In genomic region chr22:29305836-29306174, GRCh38 we compare ENCODE assay signal across 9 cellular contexts. TPM values are rescaled to one million over a fixed set of nuclear protein-coding genes. Genes with fewer than 3 reads are reported as not detected.
DNase-seq lines count a peak whose midpoint lies in the region; ATAC-seq and TF ChIP-seq lines count a peak whose summit lies in the region.
"Had no signal": no experiment of that assay in that cellular context is flagged by ENCODE, and none has a peak within 500 bp of the region (broad histone marks: within the 10 kb centered on the region; RNA-seq: fewer than 3 reads in every experiment).

No MANE protein-coding gene starts in this region.

- H3K4me3 ChIP-seq in BLaER1 treated with 17β-estradiol and CSF1 and Interleukin-3, amounts not matched to agents 10 nM and 100 nM = peak overlapping the region in 9 of 10 experiments; percentile 60 to 82 (median 64); a peak in 10 of 20 replicates
- H3K4me3 ChIP-seq in Jurkat, Clone E6-1 (ENCODE audit: low read length) = peak overlapping the region; percentile 78

- H3K9me3 Mint-ChIP-seq in chondrocyte (ENCODE audit: low read depth) (no peaks in the 10 kb centered on the region), nephron progenitor cell (no peaks in the 10 kb centered on the region)

- H3K4me2 ChIP-seq in BLaER1 treated with 17β-estradiol and CSF1 and Interleukin-3, amounts not matched to agents 10 nM and 100 nM = peak overlapping the region; percentile 89 to 99 (median 99)

- H3K36me3 Mint-ChIP-seq in chondrocyte (ENCODE audit: low read depth) = peaks cover 5% of the 10 kb centered on the region
- peaks cover 5% of the 10 kb centered on the region for H3K36me3 Mint-ChIP-seq in nephron progenitor cell (ENCODE audit: low read depth)

- TF ChIP-seq CTCF in chondrocyte (IDR thresholded peaks at IDR 0.05) (no peak), nephron progenitor cell (IDR thresholded peaks at IDR 0.05) (no peak)

- no peaks in the 10 kb centered on the region for H3K9me3 ChIP-seq in BLaER1 treated with 17β-estradiol and CSF1 and Interleukin-3, amounts not matched to agents 10 nM and 100 nM (replicated peaks in 1 of 11)

- H3K4me3 Mint-ChIP-seq in chondrocyte (ENCODE audit: unreplicated experiment) = peak overlapping the region; percentile 83
- peak overlapping the region; percentile 81 for H3K4me3 Mint-ChIP-seq in nephron progenitor cell

- H3K36me3 ChIP-seq in BLaER1 treated with 17β-estradiol and CSF1 and Interleukin-3, amounts not matched to agents 10 nM and 100 nM = peaks cover 3 to 10% (median 6%) of the 10 kb centered on the region in 11 experiments

- H3K4me1 ChIP-seq in BLaER1 treated with 17β-estradiol and CSF1 and Interleukin-3, amounts not matched to agents 10 nM and 100 nM = peaks cover 70 to 95% (median 79%) of the 10 kb centered on the region in 10 experiments

- ATAC-seq in HG03457 (IDR thresholded peaks at IDR 0.05; ENCODE audit: unreplicated experiment) = no peak
- no peak for ATAC-seq in GM19397 (IDR thresholded peaks at IDR 0.05; ENCODE audit: unreplicated experiment)

- H3K9ac ChIP-seq in BLaER1 treated with 17β-estradiol and CSF1 and Interleukin-3, amounts not matched to agents 10 nM and 100 nM = peak overlapping the region in 8 of 11 experiments; percentile 63 to 96 (median 78); a peak in 10 of 22 replicates

- peaks cover 9 to 59% (median 47%) of the 10 kb centered on the region in 11 experiments; a peak in 21 of 22 replicates for H4K20me1 ChIP-seq in BLaER1 treated with 17β-estradiol and CSF1 and Interleukin-3, amounts not matched to agents 10 nM and 100 nM

- H3K27ac Mint-ChIP-seq in chondrocyte (ENCODE audit: unreplicated experiment) (no peak overlapping the region), nephron progenitor cell (no peak overlapping the region)

- no peaks in the 10 kb centered on the region for H3K27me3 Mint-ChIP-seq in chondrocyte (ENCODE audit: low read depth)
- no peaks in the 10 kb centered on the region for H3K27me3 Mint-ChIP-seq in nephron progenitor cell (ENCODE audit: low read depth, poor library complexity)

- DNase-seq in Jurkat, Clone E6-1 (ENCODE audit: low read depth, low spot score) = no peak
- DNase-seq in chondrocyte (ENCODE audit: low spot score) (no peak), nephron progenitor cell (no peak), anterior cingulate cortex (lab: John Stamatoyannopoulos, UW) (no peak), HT-29 (ENCODE audit: low spot score) (no peak)
- DNase-seq: NCI-H1092 had no signal

- H3K4me1 Mint-ChIP-seq in chondrocyte (ENCODE audit: low read depth) (peaks cover 35% of the 10 kb centered on the region), nephron progenitor cell (peaks cover 11% of the 10 kb centered on the region)

- peaks cover 0 to 49% (median 44%) of the 10 kb centered on the region in 11 experiments; a peak in 18 of 22 replicates for H3K27me3 ChIP-seq in BLaER1 treated with 17β-estradiol and CSF1 and Interleukin-3, amounts not matched to agents 10 nM and 100 nM

- peak overlapping the region in 3 of 11 experiments; percentile 51 to 82 (median 80); a peak in 5 of 22 replicates for H3K27ac ChIP-seq in BLaER1 treated with 17β-estradiol and CSF1 and Interleukin-3, amounts not matched to agents 10 nM and 100 nM

RNA-seq across cellular contexts. Expression of gene GAS2L1, which starts 0.6 kb away (rescaled TPM):
- polyA plus RNA-seq in Jurkat, Clone E6-1 (2012; ENCODE audit: insufficient read depth, insufficient read length) = 45.0 TPM
- total RNA-seq in chondrocyte = 34.5 to 35.6 TPM (median 34.8 TPM) in 3 replicates
- 23.7 and 25.2 TPM in 2 replicates for total RNA-seq in HT-29 (2014; rRNA removed; shearing (Covaris generic))

RNA-seq across cellular contexts. Expression of gene RASL10A, which starts 9.7 kb away (rescaled TPM):
- polyA plus RNA-seq in Jurkat, Clone E6-1 (2012; ENCODE audit: insufficient read depth, insufficient read length) = 4.3 TPM
- 0.27 to 1.2 TPM (median 0.31 TPM) in 3 replicates for total RNA-seq in chondrocyte
- 0.99 and 2.1 TPM in 2 replicates for total RNA-seq in HT-29 (2014; rRNA removed; shearing (Covaris generic))

RNA-seq across cellular contexts. Expression of gene EWSR1, which starts 37.7 kb away (rescaled TPM):
- 477 TPM for polyA plus RNA-seq in Jurkat, Clone E6-1 (2012; ENCODE audit: insufficient read depth, insufficient read length)
- total RNA-seq in chondrocyte = 139 to 205 TPM (median 144 TPM) in 3 replicates
- total RNA-seq in HT-29 (2014; rRNA removed; shearing (Covaris generic)) = 372 TPM in 2 replicates

RNA-seq across cellular contexts. Expression of gene RHBDD3, which starts 38.0 kb away (rescaled TPM):
- 35.8 TPM for polyA plus RNA-seq in Jurkat, Clone E6-1 (2012; ENCODE audit: insufficient read depth, insufficient read length)
- 29.5 to 37.6 TPM (median 30.9 TPM) in 3 replicates for total RNA-seq in chondrocyte
- total RNA-seq in HT-29 (2014; rRNA removed; shearing (Covaris generic)) = 60.8 and 72.4 TPM in 2 replicates
